In genomic region chr3:151644005-151644685, GRCh38 we compare ENCODE assay signal across 26 cellular contexts.
"Had no signal": no experiment of that assay in that cellular context is flagged by ENCODE, and none has a peak within 500 bp of the region (broad histone marks: within the 10 kb centered on the region; RNA-seq: fewer than 3 reads in every experiment).

No MANE protein-coding gene starts in this region.

- H3K27me3 ChIP-seq: ascending aorta, cardiac muscle cell had no signal

- H3K36me3 ChIP-seq: ascending aorta, cardiac muscle cell had no signal

- H3K4me3 ChIP-seq: ascending aorta, cardiac muscle cell had no signal

- H3K9me3 ChIP-seq: ascending aorta had no signal

- H3K4me1 ChIP-seq: ascending aorta had no signal

- ATAC-seq: activated CD4-positive, alpha-beta T cell treated with anti-CD3 and anti-CD28 coated beads for 36 hours; activated CD4-positive, CD25-positive, alpha-beta regulatory T cell treated with anti-CD3 and anti-CD28 coated beads, Interleukin-2, amount 50 U/mL, for 24 hours; activated CD8-positive, alpha-beta T cell treated with anti-CD3 and anti-CD28 coated beads, Interleukin-2, amount 10 ng/mL, durations not matched to agents 7 days and 5 days; Panc1; WTC11 had no signal

- DNase-seq: activated CD4-positive, alpha-beta T cell treated with anti-CD3 and anti-CD28 coated beads for 36 hours; activated CD4-positive, alpha-beta T cell treated with anti-CD3 and anti-CD28 coated beads, Interleukin-2, amount 10 ng/mL, durations not matched to agents 7 days and 5 days; activated CD4-positive, alpha-beta T cell treated with anti-CD3 and anti-CD28 coated beads, Interleukin-2, amount 50 U/mL, for 48 hours; activated CD8-positive, alpha-beta T cell treated with anti-CD3 and anti-CD28 coated beads, Interleukin-2, amount 10 ng/mL, durations not matched to agents 7 days and 5 days; activated gamma-delta T cell; activated naive CD4-positive, alpha-beta T cell treated with Interleukin-2 at 50 U/mL for 16 hours; activated naive CD8-positive, alpha-beta T cell treated with anti-CD3 and anti-CD28 coated beads, Interleukin-2, amount 10 ng/mL, durations not matched to agents 7 days and 5 days; activated T-cell treated with anti-CD3 and anti-CD28 coated beads, Interleukin-2, amount 50 U/mL, for 24 hours; amygdala; Karpas-422; NCI-H1105; NCI-H1417 treated with DMSO at 0.1 percent for 48 hours; NCI-H187 treated with DMSO at 0.1 percent for 48 hours; NCI-H2081; NCI-H2171 treated with DMSO at 0.1 percent for 48 hours; NCI-H2227 treated with DMSO at 0.1 percent for 48 hours; NCI-H446; NCI-H524; SHP77 treated with DMSO at 0.1 percent for 48 hours; T1000 had no signal

- H3K27ac ChIP-seq: ascending aorta, cardiac muscle cell had no signal

- FAIRE-seq: TTC549 had no signal
